In the genomic region with DNA sequence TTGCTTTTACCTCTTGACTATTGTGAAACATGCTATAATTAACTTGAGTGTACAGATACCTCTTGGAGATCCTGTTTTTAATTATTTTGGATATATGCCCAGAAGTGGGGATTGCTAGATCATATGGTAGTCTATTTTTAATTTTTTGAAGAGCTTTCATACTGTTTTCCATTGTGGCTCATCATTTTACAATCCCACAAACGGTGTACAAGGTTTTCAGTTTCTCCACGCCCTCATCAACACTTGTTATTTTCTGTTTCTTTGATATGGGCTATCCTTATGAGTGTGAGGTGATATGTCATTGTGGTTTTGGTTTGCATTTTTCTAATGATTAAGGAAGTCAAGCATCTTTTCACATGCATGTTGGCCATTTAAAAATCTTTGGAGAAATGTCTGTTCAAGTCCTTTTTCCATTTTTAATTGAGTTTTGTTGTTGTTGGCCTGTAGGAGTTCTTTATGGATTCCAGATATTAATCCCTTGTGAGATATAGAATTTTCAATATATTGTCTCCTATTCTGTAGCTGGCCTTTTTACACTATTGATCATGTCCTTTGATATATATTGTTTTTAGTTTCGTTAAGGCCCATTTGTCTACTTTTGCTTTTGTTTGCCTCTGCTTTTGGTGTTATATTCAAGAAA, we compare ENCODE assay signal across 1 cellular context.
A peak's percentile ranks its signal among the peaks of the same experiment; 100 is the strongest.
TF ChIP-seq lines count a peak whose summit lies in the region.

No MANE protein-coding gene starts in this region.

TF ChIP-seq in GM12878, 131 proteins besides CTCF, POLR2A, EP300 and RAD21 (continued from another document and continues in another):
- TF ChIP-seq STAT1 (conservative IDR thresholded peaks at IDR 0.05) (no peak), MEF2B (IDR thresholded peaks at IDR 0.05; ENCODE audit: partially characterized antibody, poor library complexity, severe bottlenecking) (peak; percentile 82), BCL11A (IDR thresholded peaks at IDR 0.05; ENCODE audit: low read depth, low read length) (peak; percentile 95), LARP7 (IDR thresholded peaks at IDR 0.05) (no peak), IRF4 (IDR thresholded peaks at IDR 0.05; ENCODE audit: low read depth, low read length) (peak; percentile 91), ATF7 (IDR thresholded peaks at IDR 0.05; ENCODE audit: low read depth) (peak; percentile 98), FOS (IDR thresholded peaks at IDR 0.05; ENCODE audit: borderline replicate concordance, extremely low read depth, insufficient read length) (no peak), KLF5 (IDR thresholded peaks at IDR 0.05; ENCODE audit: partially characterized antibody) (peak; percentile 38), BRCA1 (IDR thresholded peaks at IDR 0.05; ENCODE audit: low read depth, low read length) (no peak), HDAC2 (IDR thresholded peaks at IDR 0.05) (no peak), SPI1 (IDR thresholded peaks at IDR 0.05; ENCODE audit: borderline replicate concordance, insufficient read depth, low read depth, low read length) (peak; percentile 54; the same call in 1 of the 2 replicates), SMAD1 (IDR thresholded peaks at IDR 0.05; ENCODE audit: low read depth, partially characterized antibody) (peak; percentile 85), HDGF (IDR thresholded peaks at IDR 0.05) (no peak), SMARCA5 (IDR thresholded peaks at IDR 0.05) (no peak; the same call in 1 of the 2 replicates), SUPT20H (IDR thresholded peaks at IDR 0.05; ENCODE audit: borderline replicate concordance, control insufficient read depth, low read depth, low read length) (no peak), MYB (IDR thresholded peaks at IDR 0.05; ENCODE audit: borderline replicate concordance, low read depth, low read length) (peak; percentile 78; the same call in 1 of the 2 replicates)
- TF ChIP-seq, protein P1, sequence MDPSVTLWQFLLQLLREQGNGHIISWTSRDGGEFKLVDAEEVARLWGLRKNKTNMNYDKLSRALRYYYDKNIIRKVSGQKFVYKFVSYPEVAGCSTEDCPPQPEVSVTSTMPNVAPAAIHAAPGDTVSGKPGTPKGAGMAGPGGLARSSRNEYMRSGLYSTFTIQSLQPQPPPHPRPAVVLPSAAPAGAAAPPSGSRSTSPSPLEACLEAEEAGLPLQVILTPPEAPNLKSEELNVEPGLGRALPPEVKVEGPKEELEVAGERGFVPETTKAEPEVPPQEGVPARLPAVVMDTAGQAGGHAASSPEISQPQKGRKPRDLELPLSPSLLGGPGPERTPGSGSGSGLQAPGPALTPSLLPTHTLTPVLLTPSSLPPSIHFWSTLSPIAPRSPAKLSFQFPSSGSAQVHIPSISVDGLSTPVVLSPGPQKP (IDR thresholded peaks at IDR 0.05; ENCODE audit: low read depth, low read length) = no peak
- TF ChIP-seq, protein P2, sequence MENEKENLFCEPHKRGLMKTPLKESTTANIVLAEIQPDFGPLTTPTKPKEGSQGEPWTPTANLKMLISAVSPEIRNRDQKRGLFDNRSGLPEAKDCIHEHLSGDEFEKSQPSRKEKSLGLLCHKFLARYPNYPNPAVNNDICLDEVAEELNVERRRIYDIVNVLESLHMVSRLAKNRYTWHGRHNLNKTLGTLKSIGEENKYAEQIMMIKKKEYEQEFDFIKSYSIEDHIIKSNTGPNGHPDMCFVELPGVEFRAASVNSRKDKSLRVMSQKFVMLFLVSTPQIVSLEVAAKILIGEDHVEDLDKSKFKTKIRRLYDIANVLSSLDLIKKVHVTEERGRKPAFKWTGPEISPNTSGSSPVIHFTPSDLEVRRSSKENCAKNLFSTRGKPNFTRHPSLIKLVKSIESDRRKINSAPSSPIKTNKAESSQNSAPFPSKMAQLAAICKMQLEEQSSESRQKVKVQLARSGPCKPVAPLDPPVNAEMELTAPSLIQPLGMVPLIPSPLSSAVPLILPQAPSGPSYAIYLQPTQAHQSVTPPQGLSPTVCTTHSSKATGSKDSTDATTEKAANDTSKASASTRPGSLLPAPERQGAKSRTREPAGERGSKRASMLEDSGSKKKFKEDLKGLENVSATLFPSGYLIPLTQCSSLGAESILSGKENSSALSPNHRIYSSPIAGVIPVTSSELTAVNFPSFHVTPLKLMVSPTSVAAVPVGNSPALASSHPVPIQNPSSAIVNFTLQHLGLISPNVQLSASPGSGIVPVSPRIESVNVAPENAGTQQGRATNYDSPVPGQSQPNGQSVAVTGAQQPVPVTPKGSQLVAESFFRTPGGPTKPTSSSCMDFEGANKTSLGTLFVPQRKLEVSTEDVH (IDR thresholded peaks at IDR 0.05; ENCODE audit: low read depth, partially characterized antibody) = peak; percentile 61
- TF ChIP-seq, protein P3, sequence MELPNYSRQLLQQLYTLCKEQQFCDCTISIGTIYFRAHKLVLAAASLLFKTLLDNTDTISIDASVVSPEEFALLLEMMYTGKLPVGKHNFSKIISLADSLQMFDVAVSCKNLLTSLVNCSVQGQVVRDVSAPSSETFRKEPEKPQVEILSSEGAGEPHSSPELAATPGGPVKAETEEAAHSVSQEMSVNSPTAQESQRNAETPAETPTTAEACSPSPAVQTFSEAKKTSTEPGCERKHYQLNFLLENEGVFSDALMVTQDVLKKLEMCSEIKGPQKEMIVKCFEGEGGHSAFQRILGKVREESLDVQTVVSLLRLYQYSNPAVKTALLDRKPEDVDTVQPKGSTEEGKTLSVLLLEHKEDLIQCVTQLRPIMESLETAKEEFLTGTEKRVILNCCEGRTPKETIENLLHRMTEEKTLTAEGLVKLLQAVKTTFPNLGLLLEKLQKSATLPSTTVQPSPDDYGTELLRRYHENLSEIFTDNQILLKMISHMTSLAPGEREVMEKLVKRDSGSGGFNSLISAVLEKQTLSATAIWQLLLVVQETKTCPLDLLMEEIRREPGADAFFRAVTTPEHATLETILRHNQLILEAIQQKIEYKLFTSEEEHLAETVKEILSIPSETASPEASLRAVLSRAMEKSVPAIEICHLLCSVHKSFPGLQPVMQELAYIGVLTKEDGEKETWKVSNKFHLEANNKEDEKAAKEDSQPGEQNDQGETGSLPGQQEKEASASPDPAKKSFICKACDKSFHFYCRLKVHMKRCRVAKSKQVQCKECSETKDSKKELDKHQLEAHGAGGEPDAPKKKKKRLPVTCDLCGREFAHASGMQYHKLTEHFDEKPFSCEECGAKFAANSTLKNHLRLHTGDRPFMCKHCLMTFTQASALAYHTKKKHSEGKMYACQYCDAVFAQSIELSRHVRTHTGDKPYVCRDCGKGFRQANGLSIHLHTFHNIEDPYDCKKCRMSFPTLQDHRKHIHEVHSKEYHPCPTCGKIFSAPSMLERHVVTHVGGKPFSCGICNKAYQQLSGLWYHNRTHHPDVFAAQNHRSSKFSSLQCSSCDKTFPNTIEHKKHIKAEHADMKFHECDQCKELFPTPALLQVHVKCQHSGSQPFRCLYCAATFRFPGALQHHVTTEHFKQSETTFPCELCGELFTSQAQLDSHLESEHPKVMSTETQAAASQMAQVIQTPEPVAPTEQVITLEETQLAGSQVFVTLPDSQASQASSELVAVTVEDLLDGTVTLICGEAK (IDR thresholded peaks at IDR 0.05; ENCODE audit: borderline replicate concordance) = no peak
- TF ChIP-seq, protein P4, sequence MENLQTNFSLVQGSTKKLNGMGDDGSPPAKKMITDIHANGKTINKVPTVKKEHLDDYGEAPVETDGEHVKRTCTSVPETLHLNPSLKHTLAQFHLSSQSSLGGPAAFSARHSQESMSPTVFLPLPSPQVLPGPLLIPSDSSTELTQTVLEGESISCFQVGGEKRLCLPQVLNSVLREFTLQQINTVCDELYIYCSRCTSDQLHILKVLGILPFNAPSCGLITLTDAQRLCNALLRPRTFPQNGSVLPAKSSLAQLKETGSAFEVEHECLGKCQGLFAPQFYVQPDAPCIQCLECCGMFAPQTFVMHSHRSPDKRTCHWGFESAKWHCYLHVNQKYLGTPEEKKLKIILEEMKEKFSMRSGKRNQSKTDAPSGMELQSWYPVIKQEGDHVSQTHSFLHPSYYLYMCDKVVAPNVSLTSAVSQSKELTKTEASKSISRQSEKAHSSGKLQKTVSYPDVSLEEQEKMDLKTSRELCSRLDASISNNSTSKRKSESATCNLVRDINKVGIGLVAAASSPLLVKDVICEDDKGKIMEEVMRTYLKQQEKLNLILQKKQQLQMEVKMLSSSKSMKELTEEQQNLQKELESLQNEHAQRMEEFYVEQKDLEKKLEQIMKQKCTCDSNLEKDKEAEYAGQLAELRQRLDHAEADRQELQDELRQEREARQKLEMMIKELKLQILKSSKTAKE (IDR thresholded peaks at IDR 0.05; ENCODE audit: low read depth, poor library complexity, severe bottlenecking) = peak; percentile 81
- TF ChIP-seq, protein P5, sequence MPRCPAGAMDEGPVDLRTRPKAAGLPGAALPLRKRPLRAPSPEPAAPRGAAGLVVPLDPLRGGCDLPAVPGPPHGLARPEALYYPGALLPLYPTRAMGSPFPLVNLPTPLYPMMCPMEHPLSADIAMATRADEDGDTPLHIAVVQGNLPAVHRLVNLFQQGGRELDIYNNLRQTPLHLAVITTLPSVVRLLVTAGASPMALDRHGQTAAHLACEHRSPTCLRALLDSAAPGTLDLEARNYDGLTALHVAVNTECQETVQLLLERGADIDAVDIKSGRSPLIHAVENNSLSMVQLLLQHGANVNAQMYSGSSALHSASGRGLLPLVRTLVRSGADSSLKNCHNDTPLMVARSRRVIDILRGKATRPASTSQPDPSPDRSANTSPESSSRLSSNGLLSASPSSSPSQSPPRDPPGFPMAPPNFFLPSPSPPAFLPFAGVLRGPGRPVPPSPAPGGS (IDR thresholded peaks at IDR 0.05; ENCODE audit: borderline replicate concordance, insufficient read depth, low read depth, low read length, poor library complexity, severe bottlenecking) = peak; percentile 60
- TF ChIP-seq, protein P6, sequence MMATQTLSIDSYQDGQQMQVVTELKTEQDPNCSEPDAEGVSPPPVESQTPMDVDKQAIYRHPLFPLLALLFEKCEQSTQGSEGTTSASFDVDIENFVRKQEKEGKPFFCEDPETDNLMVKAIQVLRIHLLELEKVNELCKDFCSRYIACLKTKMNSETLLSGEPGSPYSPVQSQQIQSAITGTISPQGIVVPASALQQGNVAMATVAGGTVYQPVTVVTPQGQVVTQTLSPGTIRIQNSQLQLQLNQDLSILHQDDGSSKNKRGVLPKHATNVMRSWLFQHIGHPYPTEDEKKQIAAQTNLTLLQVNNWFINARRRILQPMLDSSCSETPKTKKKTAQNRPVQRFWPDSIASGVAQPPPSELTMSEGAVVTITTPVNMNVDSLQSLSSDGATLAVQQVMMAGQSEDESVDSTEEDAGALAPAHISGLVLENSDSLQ (IDR thresholded peaks at IDR 0.05) = peak; percentile 12; the same call in 1 of the 2 replicates
- TF ChIP-seq, protein P7, sequence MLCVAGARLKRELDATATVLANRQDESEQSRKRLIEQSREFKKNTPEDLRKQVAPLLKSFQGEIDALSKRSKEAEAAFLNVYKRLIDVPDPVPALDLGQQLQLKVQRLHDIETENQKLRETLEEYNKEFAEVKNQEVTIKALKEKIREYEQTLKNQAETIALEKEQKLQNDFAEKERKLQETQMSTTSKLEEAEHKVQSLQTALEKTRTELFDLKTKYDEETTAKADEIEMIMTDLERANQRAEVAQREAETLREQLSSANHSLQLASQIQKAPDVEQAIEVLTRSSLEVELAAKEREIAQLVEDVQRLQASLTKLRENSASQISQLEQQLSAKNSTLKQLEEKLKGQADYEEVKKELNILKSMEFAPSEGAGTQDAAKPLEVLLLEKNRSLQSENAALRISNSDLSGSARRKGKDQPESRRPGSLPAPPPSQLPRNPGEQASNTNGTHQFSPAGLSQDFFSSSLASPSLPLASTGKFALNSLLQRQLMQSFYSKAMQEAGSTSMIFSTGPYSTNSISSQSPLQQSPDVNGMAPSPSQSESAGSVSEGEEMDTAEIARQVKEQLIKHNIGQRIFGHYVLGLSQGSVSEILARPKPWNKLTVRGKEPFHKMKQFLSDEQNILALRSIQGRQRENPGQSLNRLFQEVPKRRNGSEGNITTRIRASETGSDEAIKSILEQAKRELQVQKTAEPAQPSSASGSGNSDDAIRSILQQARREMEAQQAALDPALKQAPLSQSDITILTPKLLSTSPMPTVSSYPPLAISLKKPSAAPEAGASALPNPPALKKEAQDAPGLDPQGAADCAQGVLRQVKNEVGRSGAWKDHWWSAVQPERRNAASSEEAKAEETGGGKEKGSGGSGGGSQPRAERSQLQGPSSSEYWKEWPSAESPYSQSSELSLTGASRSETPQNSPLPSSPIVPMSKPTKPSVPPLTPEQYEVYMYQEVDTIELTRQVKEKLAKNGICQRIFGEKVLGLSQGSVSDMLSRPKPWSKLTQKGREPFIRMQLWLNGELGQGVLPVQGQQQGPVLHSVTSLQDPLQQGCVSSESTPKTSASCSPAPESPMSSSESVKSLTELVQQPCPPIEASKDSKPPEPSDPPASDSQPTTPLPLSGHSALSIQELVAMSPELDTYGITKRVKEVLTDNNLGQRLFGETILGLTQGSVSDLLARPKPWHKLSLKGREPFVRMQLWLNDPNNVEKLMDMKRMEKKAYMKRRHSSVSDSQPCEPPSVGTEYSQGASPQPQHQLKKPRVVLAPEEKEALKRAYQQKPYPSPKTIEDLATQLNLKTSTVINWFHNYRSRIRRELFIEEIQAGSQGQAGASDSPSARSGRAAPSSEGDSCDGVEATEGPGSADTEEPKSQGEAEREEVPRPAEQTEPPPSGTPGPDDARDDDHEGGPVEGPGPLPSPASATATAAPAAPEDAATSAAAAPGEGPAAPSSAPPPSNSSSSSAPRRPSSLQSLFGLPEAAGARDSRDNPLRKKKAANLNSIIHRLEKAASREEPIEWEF (IDR thresholded peaks at IDR 0.05; ENCODE audit: insufficient replicate concordance, low read depth, low read length) = peak; percentile 69
- TF ChIP-seq, protein P8, sequence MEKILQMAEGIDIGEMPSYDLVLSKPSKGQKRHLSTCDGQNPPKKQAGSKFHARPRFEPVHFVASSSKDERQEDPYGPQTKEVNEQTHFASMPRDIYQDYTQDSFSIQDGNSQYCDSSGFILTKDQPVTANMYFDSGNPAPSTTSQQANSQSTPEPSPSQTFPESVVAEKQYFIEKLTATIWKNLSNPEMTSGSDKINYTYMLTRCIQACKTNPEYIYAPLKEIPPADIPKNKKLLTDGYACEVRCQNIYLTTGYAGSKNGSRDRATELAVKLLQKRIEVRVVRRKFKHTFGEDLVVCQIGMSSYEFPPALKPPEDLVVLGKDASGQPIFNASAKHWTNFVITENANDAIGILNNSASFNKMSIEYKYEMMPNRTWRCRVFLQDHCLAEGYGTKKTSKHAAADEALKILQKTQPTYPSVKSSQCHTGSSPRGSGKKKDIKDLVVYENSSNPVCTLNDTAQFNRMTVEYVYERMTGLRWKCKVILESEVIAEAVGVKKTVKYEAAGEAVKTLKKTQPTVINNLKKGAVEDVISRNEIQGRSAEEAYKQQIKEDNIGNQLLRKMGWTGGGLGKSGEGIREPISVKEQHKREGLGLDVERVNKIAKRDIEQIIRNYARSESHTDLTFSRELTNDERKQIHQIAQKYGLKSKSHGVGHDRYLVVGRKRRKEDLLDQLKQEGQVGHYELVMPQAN (conservative IDR thresholded peaks at IDR 0.05) = no peak
- TF ChIP-seq, protein P9, sequence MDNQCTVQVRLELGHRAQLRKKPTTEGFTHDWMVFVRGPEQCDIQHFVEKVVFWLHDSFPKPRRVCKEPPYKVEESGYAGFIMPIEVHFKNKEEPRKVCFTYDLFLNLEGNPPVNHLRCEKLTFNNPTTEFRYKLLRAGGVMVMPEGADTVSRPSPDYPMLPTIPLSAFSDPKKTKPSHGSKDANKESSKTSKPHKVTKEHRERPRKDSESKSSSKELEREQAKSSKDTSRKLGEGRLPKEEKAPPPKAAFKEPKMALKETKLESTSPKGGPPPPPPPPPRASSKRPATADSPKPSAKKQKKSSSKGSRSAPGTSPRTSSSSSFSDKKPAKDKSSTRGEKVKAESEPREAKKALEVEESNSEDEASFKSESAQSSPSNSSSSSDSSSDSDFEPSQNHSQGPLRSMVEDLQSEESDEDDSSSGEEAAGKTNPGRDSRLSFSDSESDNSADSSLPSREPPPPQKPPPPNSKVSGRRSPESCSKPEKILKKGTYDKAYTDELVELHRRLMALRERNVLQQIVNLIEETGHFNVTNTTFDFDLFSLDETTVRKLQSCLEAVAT (IDR thresholded peaks at IDR 0.05) = peak; percentile 90
- TF ChIP-seq, protein P10, sequence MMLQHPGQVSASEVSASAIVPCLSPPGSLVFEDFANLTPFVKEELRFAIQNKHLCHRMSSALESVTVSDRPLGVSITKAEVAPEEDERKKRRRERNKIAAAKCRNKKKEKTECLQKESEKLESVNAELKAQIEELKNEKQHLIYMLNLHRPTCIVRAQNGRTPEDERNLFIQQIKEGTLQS (IDR thresholded peaks at IDR 0.05; ENCODE audit: borderline replicate concordance, extremely low read depth, low read depth, low read length) = no peak
